In genomic region chr3:98259707-98260106, GRCh38 we compare ENCODE assay signal across 11 cellular contexts. TPM values are rescaled to one million over a fixed set of nuclear protein-coding genes. Genes with fewer than 3 reads are reported as not detected.
DNase-seq lines count a peak whose midpoint lies in the region; ATAC-seq, FAIRE-seq and TF ChIP-seq lines count a peak whose summit lies in the region.
"Had no signal": no experiment of that assay in that cellular context is flagged by ENCODE, and none has a peak within 500 bp of the region (broad histone marks: within the 10 kb centered on the region; RNA-seq: fewer than 3 reads in every experiment).

No MANE protein-coding gene starts in this region.

- DNase-seq in activated CD4-positive, alpha-beta T cell treated with anti-CD3 and anti-CD28 coated beads for 48 hours = peak; percentile 10
- no peak for DNase-seq in activated CD4-positive, alpha-beta T cell treated with anti-CD3 and anti-CD28 coated beads, Interleukin-2, amount 50 U/mL, for 4 hours
- DNase-seq in PC-9 = no peak
- no peak for DNase-seq in stimulated activated effector memory CD8-positive, alpha-beta T cell treated with anti-CD3 and anti-CD28 coated beads, Interleukin-12 subunit alpha, Interleukin-12 subunit beta, amount 100 ng/mL, for 72 hours (ENCODE audit: low spot score in 2 of 2)
- no peak for DNase-seq in NCI-H345 treated with DMSO at 0.1 percent for 48 hours (lab: John Stamatoyannopoulos, UW; ENCODE audit: unreplicated experiment)
- DNase-seq in AML-193 (lab: John Stamatoyannopoulos, UW) = no peak
- DNase-seq in pancreas = no peak

- ATAC-seq in HG02870 (IDR thresholded peaks at IDR 0.05; ENCODE audit: unreplicated experiment) (peak; percentile 61), pancreas (no peak)
- ATAC-seq in stimulated activated effector memory CD8-positive, alpha-beta T cell treated with anti-CD3 and anti-CD28 coated beads, Interleukin-12 subunit alpha, Interleukin-12 subunit beta, amount 100 ng/mL, for 72 hours = peak; percentile 42

- no peak overlapping the region for H2AFZ ChIP-seq in PC-9

- H3K9me3 ChIP-seq in PC-9 (ENCODE audit: insufficient read depth, low read depth) = no peaks in the 10 kb centered on the region
- H3K9me3 ChIP-seq in pancreas = no peaks in the 10 kb centered on the region

- no peaks in the 10 kb centered on the region for H4K20me1 ChIP-seq in PC-9 (ENCODE audit: insufficient read depth)

- H3K36me3 ChIP-seq in PC-9 (ENCODE audit: low read depth) = no peaks in the 10 kb centered on the region
- H3K36me3 ChIP-seq in pancreas = no peaks in the 10 kb centered on the region

- H3K27me3 ChIP-seq in PC-9 (ENCODE audit: insufficient read depth, low read depth) (no peaks in the 10 kb centered on the region), pancreas (no peaks in the 10 kb centered on the region)

- no peak overlapping the region for H3K4me2 ChIP-seq in PC-9

- BruUV-seq in PC-9 (replicated peaks; lab: Mats Ljungman, UMichigan) = no TSS peak

- H3K9me2 ChIP-seq in PC-9 (ENCODE audit: insufficient read depth) = no peaks in the 10 kb centered on the region

- no peak overlapping the region for H3K27ac Mint-ChIP-seq in stimulated activated effector memory CD8-positive, alpha-beta T cell treated with anti-CD3 and anti-CD28 coated beads, Interleukin-12 subunit alpha, Interleukin-12 subunit beta, amount 100 ng/mL, for 72 hours
- H3K27ac Mint-ChIP-seq: nephron had no signal

- intact Hi-C loops in PC-9 (cut with micrococcal nuclease; ENCODE audit: unreplicated experiment) (loop anchor here (10.0 kb wide), 1 partner anchor 145 kb away; no protein-coding TSS in a partner anchor), pancreas (cut with DNase I) (no loop called here)

- CTCF ChIA-PET in PC-9 (lab: Charles Lee) = no interaction called here

- H3K9me3 Mint-ChIP-seq in stimulated activated effector memory CD8-positive, alpha-beta T cell treated with anti-CD3 and anti-CD28 coated beads, Interleukin-12 subunit alpha, Interleukin-12 subunit beta, amount 100 ng/mL, for 72 hours = peaks cover 3% of the 10 kb centered on the region
- H3K9me3 Mint-ChIP-seq: nephron had no signal

- H3K4me3 ChIP-seq in PC-9 = no peak overlapping the region
- no peak overlapping the region for H3K4me3 ChIP-seq in pancreas

- POLR2A ChIA-PET in PC-9 (lab: Charles Lee; ENCODE audit: unreplicated experiment) = interaction anchor here (0.7 kb wide), 1 partner anchor 13 kb away, joined by 3 read pairs; no protein-coding TSS in a partner anchor

- H3K36me3 Mint-ChIP-seq in stimulated activated effector memory CD8-positive, alpha-beta T cell treated with anti-CD3 and anti-CD28 coated beads, Interleukin-12 subunit alpha, Interleukin-12 subunit beta, amount 100 ng/mL, for 72 hours = no peaks in the 10 kb centered on the region

- TF ChIP-seq CTCF in PC-9 (conservative IDR thresholded peaks at IDR 0.05) (peak; percentile 63), pancreas (IDR thresholded peaks at IDR 0.05) (no peak)

- no peaks in the 10 kb centered on the region for H3K79me2 ChIP-seq in PC-9 (ENCODE audit: low read depth)

- H3K4me3 Mint-ChIP-seq in stimulated activated effector memory CD8-positive, alpha-beta T cell treated with anti-CD3 and anti-CD28 coated beads, Interleukin-12 subunit alpha, Interleukin-12 subunit beta, amount 100 ng/mL, for 72 hours = no peak overlapping the region
- H3K4me3 Mint-ChIP-seq: nephron had no signal

- no peak overlapping the region for H3K27ac ChIP-seq in PC-9
- H3K27ac ChIP-seq in pancreas = no peak overlapping the region

- no peaks in the 10 kb centered on the region for H3K4me1 Mint-ChIP-seq in stimulated activated effector memory CD8-positive, alpha-beta T cell treated with anti-CD3 and anti-CD28 coated beads, Interleukin-12 subunit alpha, Interleukin-12 subunit beta, amount 100 ng/mL, for 72 hours
- H3K4me1 Mint-ChIP-seq: nephron had no signal

- 43 to 71% methylated on average over 2 of the region's 2 CpGs for WGBS in pancreas, 2 donors

- no peaks in the 10 kb centered on the region for H3F3A ChIP-seq in PC-9 (ENCODE audit: insufficient read depth, low read depth)

- no peak for FAIRE-seq in pancreas (lab: Jason Lieb, UNC)
- FAIRE-seq: RCC 7860 had no signal

- H3K4me1 ChIP-seq in PC-9 (replicated peaks; ENCODE audit: insufficient read depth) (no peaks in the 10 kb centered on the region), pancreas (no peaks in the 10 kb centered on the region)

RNA-seq across cellular contexts. Expression of gene OR5H6, which starts 4.3 kb away (rescaled TPM):
- total RNA-seq in PC-9 (2021) = not detected in 2 replicates
- not detected for total RNA-seq in pancreas
- under 1 TPM in 1 of 2 donors, not detected in 1; 0.12 TPM for polyA plus RNA-seq in pancreas
- total RNA-seq: activated CD8-positive, alpha-beta memory T cell treated with anti-CD3 and anti-CD28 coated beads for 36 hours had no signal

RNA-seq across cellular contexts. Expression of gene OR5H2, which starts 22.6 kb away (rescaled TPM):
- not detected in 2 replicates for total RNA-seq in PC-9 (2021)
- not detected for total RNA-seq in pancreas
- not detected for polyA plus RNA-seq in pancreas
- total RNA-seq: activated CD8-positive, alpha-beta memory T cell treated with anti-CD3 and anti-CD28 coated beads for 36 hours had no signal

Comparison
In these comparisons a context has a peak if more than half of its experiments do, and no peak if none do; other contexts are left out.
1. ATAC-seq: peak in HG02870 (single experiment) and stimulated activated effector memory CD8-positive, alpha-beta T cell treated with anti-CD3 and anti-CD28 coated beads, Interleukin-12 subunit alpha, Interleukin-12 subunit beta, amount 100 ng/mL, for 72 hours (single experiment); none in pancreas (0 of 4).